In the genomic region with DNA sequence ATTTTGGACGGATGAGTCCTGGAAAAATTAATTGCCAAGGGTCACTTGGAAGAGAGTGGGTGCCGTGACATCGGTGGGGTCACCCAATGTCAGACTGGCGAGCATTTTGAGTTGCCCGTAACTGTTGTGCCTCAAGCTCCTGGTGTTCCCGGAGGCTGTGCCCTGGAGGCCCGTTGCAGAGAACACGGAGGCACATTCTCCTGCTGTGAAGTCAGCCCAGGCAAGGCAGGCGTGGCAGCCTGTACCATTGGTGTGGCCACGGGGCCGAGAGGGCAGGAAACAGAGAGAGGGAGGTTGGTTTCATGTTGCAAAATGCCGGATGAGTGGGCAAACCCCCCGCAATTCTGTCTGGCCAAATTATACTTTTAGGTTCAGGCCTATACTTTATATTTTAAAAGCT, we compare ENCODE assay signal across 11 cellular contexts.
DNase-seq lines count a peak whose midpoint lies in the region; ATAC-seq, FAIRE-seq and TF ChIP-seq lines count a peak whose summit lies in the region.
"Had no signal": no experiment of that assay in that cellular context is flagged by ENCODE, and none has a peak within 500 bp of the region (broad histone marks: within the 10 kb centered on the region; RNA-seq: fewer than 3 reads in every experiment).

No MANE protein-coding gene starts in this region.

- no peaks in the 10 kb centered on the region for H3K79me2 ChIP-seq in astrocyte (ENCODE audit: insufficient read depth, low read length)

- H3K36me3 ChIP-seq in astrocyte (ENCODE audit: insufficient read depth, low read length) = no peaks in the 10 kb centered on the region
- H3K36me3 ChIP-seq in tibial artery = no peaks in the 10 kb centered on the region

- H2AFZ ChIP-seq in astrocyte (ENCODE audit: low read depth, low read length) = peak overlapping the region; percentile 49

- peak overlapping the region; percentile 9 for H3K4me2 ChIP-seq in astrocyte (ENCODE audit: low read length)

- peak overlapping the region; percentile 67 for H3K9ac ChIP-seq in astrocyte (ENCODE audit: low read length)

- peak; percentile 54 to 74 for ATAC-seq in right cardiac atrium
- ATAC-seq in GM21825 (IDR thresholded peaks at IDR 0.05; ENCODE audit: unreplicated experiment) = no peak

- peak overlapping the region; percentile 87 for H3K27ac Mint-ChIP-seq in astrocyte (ENCODE audit: unreplicated experiment)

- intact Hi-C loops in right cardiac atrium (cut with DNase I) = no loop called here
- intact Hi-C loops in tibial artery (cut with DNase I; ENCODE audit: low total_unique reads) = no loop called here

- WGBS in right cardiac atrium = 47% methylated on average over 13 of the region's 13 CpGs

- H3K27ac ChIP-seq in astrocyte (ENCODE audit: low read depth, low read length) (peak overlapping the region; percentile 84), right cardiac atrium (ENCODE audit: low read length) (peak overlapping the region; percentile 43), tibial artery (peak overlapping the region; percentile 83 to 89)

- H3K4me3 Mint-ChIP-seq in astrocyte (ENCODE audit: unreplicated experiment) = no peak overlapping the region

- H3K9me3 ChIP-seq in astrocyte (ENCODE audit: insufficient read depth, low read depth, low read length) (no peaks in the 10 kb centered on the region), right cardiac atrium (ENCODE audit: control insufficient read depth, low read length) (no peaks in the 10 kb centered on the region), tibial artery (no peaks in the 10 kb centered on the region)

- H3K4me1 Mint-ChIP-seq in astrocyte (ENCODE audit: low read depth, unreplicated experiment) = peaks cover 25% of the 10 kb centered on the region

- H4K20me1 ChIP-seq in astrocyte (ENCODE audit: insufficient read depth, low read length) = no peaks in the 10 kb centered on the region

- DNase-seq in HT1080 (ENCODE audit: low read depth) (peak; percentile 52), astrocyte (ENCODE audit: low read depth) (peak; percentile 91), right cardiac atrium (peak; percentile 73 to 85 (median 83)), tibial artery (peak; percentile 84 to 95), HT-29 (ENCODE audit: low spot score) (no peak), retina (no peak)
- DNase-seq: activated gamma-delta T cell, GF-D8, mesendoderm, NCI-H774 had no signal

- peaks cover 1% of the 10 kb centered on the region for H3K9me3 Mint-ChIP-seq in astrocyte (ENCODE audit: unreplicated experiment)

- TF ChIP-seq CTCF in astrocyte (IDR thresholded peaks at IDR 0.05; ENCODE audit: insufficient read depth, low read depth, low read length) = no peak
- TF ChIP-seq CTCF in tibial artery (IDR thresholded peaks at IDR 0.05) = no peak

- H3K27me3 ChIP-seq in astrocyte (ENCODE audit: insufficient read depth, low read length) (no peaks in the 10 kb centered on the region), right cardiac atrium (ENCODE audit: control insufficient read depth, insufficient read depth) (no peaks in the 10 kb centered on the region), tibial artery (no peaks in the 10 kb centered on the region)

- H3K4me3 ChIP-seq in astrocyte (ENCODE audit: insufficient read depth, low read depth, low read length) = no peak overlapping the region
- no peak overlapping the region for H3K4me3 ChIP-seq in right cardiac atrium (ENCODE audit: low read length)
- no peak overlapping the region for H3K4me3 ChIP-seq in tibial artery

- H3K27me3 Mint-ChIP-seq in astrocyte (ENCODE audit: low read depth, unreplicated experiment) = no peaks in the 10 kb centered on the region

- FAIRE-seq in astrocyte (lab: Jason Lieb, UNC) = no peak

- peaks cover 5% of the 10 kb centered on the region for H3K36me3 Mint-ChIP-seq in astrocyte (ENCODE audit: low read depth, unreplicated experiment)

- H3K4me1 ChIP-seq in astrocyte (ENCODE audit: insufficient read depth, low read length) = peaks cover 35% of the 10 kb centered on the region
- H3K4me1 ChIP-seq in right cardiac atrium (ENCODE audit: control insufficient read depth, insufficient read depth, low read length) = no peaks in the 10 kb centered on the region
- H3K4me1 ChIP-seq in tibial artery = peaks cover 0 to 68% (median 40%) of the 10 kb centered on the region in 4 donors

Comparison
In these comparisons a context has a peak if more than half of its experiments do, and no peak if none do; other contexts are left out.
1. DNase-seq: peak in HT1080 (single experiment), astrocyte (single experiment), right cardiac atrium (3 of 3) and tibial artery (2 of 2); none in HT-29 (single experiment) and retina (single experiment).
2. Peak in every context shown above with its lines, with median percentiles within 50 percentile points of each other: H3K27ac ChIP-seq.